22 cellular contexts compared by ENCODE assay signal in genomic region chr3:52570076-52570475, GRCh38. TPM values are rescaled to one million over a fixed set of nuclear protein-coding genes. Genes with fewer than 3 reads are reported as not detected.
DNase-seq lines count a peak whose midpoint lies in the region; ATAC-seq and TF ChIP-seq lines count a peak whose summit lies in the region.
"Had no signal": no experiment of that assay in that cellular context is flagged by ENCODE, and none has a peak within 500 bp of the region (broad histone marks: within the 10 kb centered on the region; RNA-seq: fewer than 3 reads in every experiment).

No MANE protein-coding gene starts in this region.

- H3K4me1 Mint-ChIP-seq in Calu3 (ENCODE audit: low read depth, unreplicated experiment), result peaks cover 9% of the 10 kb centered on the region
- H3K4me1 Mint-ChIP-seq: activated CD4-positive, alpha-beta T cell treated with anti-CD3 and anti-CD28 coated beads, Interleukin-2, amount 10 ng/mL, durations not matched to agents 7 days and 5 days; neural progenitor cell had no signal

- BruUV-seq in Calu3 (replicated peaks; lab: Mats Ljungman, UMichigan), result no TSS peak

- WGBS in testis, 2 donors, result 87 to 92% methylated on average over 4 of the region's 4 CpGs

- peaks cover 5% of the 10 kb centered on the region for H3K36me3 ChIP-seq in brain microvascular endothelial cell (replicated peaks)
- peaks cover 61% of the 10 kb centered on the region for H3K36me3 ChIP-seq in lower lobe of right lung
- no peaks in the 10 kb centered on the region for H3K36me3 ChIP-seq in testis (ENCODE audit: low read depth, missing control alignments)

- peak; percentile 62 to 82 for ATAC-seq in lower lobe of right lung
- ATAC-seq: right lobe of liver had no signal

- no peak overlapping the region for H3K27ac ChIP-seq in brain microvascular endothelial cell
- H3K27ac ChIP-seq in lower lobe of right lung, result no peak overlapping the region
- H3K27ac ChIP-seq in testis, result no peak overlapping the region
- H3K27ac ChIP-seq: neural progenitor cell, right lobe of liver had no signal

- intact Hi-C loops in lower lobe of right lung (cut with DNase I), result no loop called here
- intact Hi-C loops in Calu3 (cut with micrococcal nuclease; ENCODE audit: unreplicated experiment), result no loop called here
- intact Hi-C loops in testis (cut with DNase I; ENCODE audit: low total_unique reads), result no loop called here

- CTCF ChIA-PET in AG04449 (lab: Yijun Ruan, JAX) (interaction anchor here (1.1 kb wide), 1 partner anchor 11 kb away, joined by 4 read pairs; no protein-coding TSS in a partner anchor), Calu3 (lab: Charles Lee) (interaction anchor here (0.7 kb wide), 1 partner anchor 1218 kb away, joined by 3 read pairs; no protein-coding TSS in a partner anchor)

- H3K36me3 Mint-ChIP-seq in Calu3 (ENCODE audit: insufficient read depth, unreplicated experiment), result peaks cover 13% of the 10 kb centered on the region

- no peak overlapping the region for H3K4me3 Mint-ChIP-seq in Calu3 (ENCODE audit: low read depth, unreplicated experiment)
- H3K4me3 Mint-ChIP-seq: activated CD4-positive, alpha-beta T cell treated with anti-CD3 and anti-CD28 coated beads, Interleukin-2, amount 10 ng/mL, durations not matched to agents 7 days and 5 days; dendritic cell treated with granulocyte-macrophage colony-stimulating factor and Interleukin-4, amounts not matched to agents 40 ng/mL and 50 ng/mL, for 4 days; IgD-negative memory B cell; neural progenitor cell had no signal

- TF ChIP-seq POLR2A in testis (IDR thresholded peaks at IDR 0.05), result no peak

- POLR2A ChIA-PET in AG04449 (lab: Yijun Ruan, JAX), result interaction anchor here (0.8 to 0.9 kb wide), 2 partner anchors 9 to 34 kb away, joined by 4 to 7 read pairs; partner anchors contain the start of gene UQCC5

- H3K9me3 ChIP-seq in lower lobe of right lung, result no peaks in the 10 kb centered on the region
- no peaks in the 10 kb centered on the region for H3K9me3 ChIP-seq in testis
- H3K9me3 ChIP-seq: right lobe of liver had no signal

- H3K27me3 ChIP-seq in brain microvascular endothelial cell (replicated peaks) (no peaks in the 10 kb centered on the region), lower lobe of right lung (ENCODE audit: low read depth) (no peaks in the 10 kb centered on the region), testis (no peaks in the 10 kb centered on the region)
- H3K27me3 ChIP-seq: neural progenitor cell, right lobe of liver had no signal

- H3K4me1 ChIP-seq in lower lobe of right lung (no peaks in the 10 kb centered on the region), testis (no peaks in the 10 kb centered on the region)
- H3K4me1 ChIP-seq: neural progenitor cell, right lobe of liver had no signal

- in situ Hi-C loops in brain microvascular endothelial cell (cut with HindIII; ENCODE audit: low pct_ligation_motif_present, low sequenced_read_pairs), result no loop called here

- TF ChIP-seq CTCF in AG04449 (IDR thresholded peaks at IDR 0.05; ENCODE audit: insufficient read depth, low read length, missing control alignments) (no peak), brain microvascular endothelial cell (IDR thresholded peaks at IDR 0.05; ENCODE audit: low read depth, low read length, missing control alignments) (no peak), lower lobe of right lung (IDR thresholded peaks at IDR 0.05) (no peak), Calu3 (IDR thresholded peaks at IDR 0.05; ENCODE audit: unreplicated experiment) (no peak), testis (IDR thresholded peaks at IDR 0.05) (no peak)

- DNase-seq in AG04449 (ENCODE audit: low read depth, low spot score), result peak; percentile 40
- DNase-seq in GM03348 (ENCODE audit: low spot score), result peak; percentile 28
- peak; percentile 38 for DNase-seq in brain microvascular endothelial cell
- DNase-seq in lower lobe of right lung, result no peak
- DNase-seq in Calu3, result no peak
- DNase-seq in testis, result no peak
- no peak for DNase-seq in GM19238 (ENCODE audit: insufficient read length, low spot score)
- DNase-seq in kidney glomerular epithelial cell (lab: John Stamatoyannopoulos, UW), result no peak
- DNase-seq: activated CD4-positive, alpha-beta T cell treated with anti-CD3 and anti-CD28 coated beads, Interleukin-2, amount 10 ng/mL, durations not matched to agents 7 days and 5 days; activated CD8-positive, alpha-beta memory T cell treated with anti-CD3 and anti-CD28 coated beads, Interleukin-2, amount 50 U/mL, for 48 hours; aorta; GDM1; head of caudate nucleus; islet precursor cell; midbrain; NCI-H1048; NCI-H2081 treated with DMSO at 0.1 percent for 48 hours; NCI-H524 treated with DMSO at 0.1 percent for 48 hours; right lobe of liver had no signal

- H3K27me3 Mint-ChIP-seq in Calu3 (ENCODE audit: unreplicated experiment), result no peaks in the 10 kb centered on the region
- H3K27me3 Mint-ChIP-seq: activated CD4-positive, alpha-beta T cell treated with anti-CD3 and anti-CD28 coated beads, Interleukin-2, amount 10 ng/mL, durations not matched to agents 7 days and 5 days; dendritic cell treated with granulocyte-macrophage colony-stimulating factor and Interleukin-4, amounts not matched to agents 40 ng/mL and 50 ng/mL, for 4 days; IgD-negative memory B cell had no signal

- H3K4me3 ChIP-seq in AG04449 (ENCODE audit: low read depth, low read length), result no peak overlapping the region
- no peak overlapping the region for H3K4me3 ChIP-seq in brain microvascular endothelial cell (ENCODE audit: low read depth, low read length)
- no peak overlapping the region for H3K4me3 ChIP-seq in lower lobe of right lung
- H3K4me3 ChIP-seq in testis, result no peak overlapping the region
- H3K4me3 ChIP-seq: neural progenitor cell, right lobe of liver had no signal

- no peaks in the 10 kb centered on the region for H3K9me3 Mint-ChIP-seq in Calu3 (ENCODE audit: low read depth, unreplicated experiment)
- H3K9me3 Mint-ChIP-seq: activated CD4-positive, alpha-beta T cell treated with anti-CD3 and anti-CD28 coated beads, Interleukin-2, amount 10 ng/mL, durations not matched to agents 7 days and 5 days; dendritic cell treated with granulocyte-macrophage colony-stimulating factor and Interleukin-4, amounts not matched to agents 40 ng/mL and 50 ng/mL, for 4 days; IgD-negative memory B cell; neural progenitor cell had no signal

- no peak overlapping the region for H3K27ac Mint-ChIP-seq in Calu3 (ENCODE audit: unreplicated experiment)
- H3K27ac Mint-ChIP-seq: activated CD4-positive, alpha-beta T cell treated with anti-CD3 and anti-CD28 coated beads, Interleukin-2, amount 10 ng/mL, durations not matched to agents 7 days and 5 days; dendritic cell treated with granulocyte-macrophage colony-stimulating factor and Interleukin-4, amounts not matched to agents 40 ng/mL and 50 ng/mL, for 4 days; neural progenitor cell had no signal

RNA-seq across cellular contexts. Expression of gene UQCC5, which starts 33.7 kb away (rescaled TPM):
- total RNA-seq in lower lobe of right lung, result 16.3 TPM
- 14.0 and 15.1 TPM in 2 replicates for total RNA-seq in Calu3 (2022)
- total RNA-seq in testis, result 10 to 100 TPM; 23.0 to 30.5 TPM
- 37.0 TPM for polyA plus RNA-seq in testis (ENCODE audit: insufficient read depth, low read depth, low replicate concordance)

RNA-seq across cellular contexts. Expression of gene NT5DC2, which starts 36.4 kb away (rescaled TPM):
- total RNA-seq in lower lobe of right lung (28.5 TPM), Calu3 (2022) (100 and 146 TPM in 2 replicates), testis (100 to 1,000 TPM; 137 to 147 TPM)
- 92.4 TPM for polyA plus RNA-seq in testis (ENCODE audit: insufficient read depth, low read depth, low replicate concordance)

Comparison
In these comparisons a context has a peak if more than half of its experiments do, and no peak if none do; other contexts are left out.
1. DNase-seq: peak in AG04449 (single experiment), GM03348 (single experiment) and brain microvascular endothelial cell (single experiment); none in lower lobe of right lung (single experiment), Calu3 (single experiment), testis (single experiment), GM19238 (single experiment) and kidney glomerular epithelial cell (single experiment).